In the genomic region with DNA sequence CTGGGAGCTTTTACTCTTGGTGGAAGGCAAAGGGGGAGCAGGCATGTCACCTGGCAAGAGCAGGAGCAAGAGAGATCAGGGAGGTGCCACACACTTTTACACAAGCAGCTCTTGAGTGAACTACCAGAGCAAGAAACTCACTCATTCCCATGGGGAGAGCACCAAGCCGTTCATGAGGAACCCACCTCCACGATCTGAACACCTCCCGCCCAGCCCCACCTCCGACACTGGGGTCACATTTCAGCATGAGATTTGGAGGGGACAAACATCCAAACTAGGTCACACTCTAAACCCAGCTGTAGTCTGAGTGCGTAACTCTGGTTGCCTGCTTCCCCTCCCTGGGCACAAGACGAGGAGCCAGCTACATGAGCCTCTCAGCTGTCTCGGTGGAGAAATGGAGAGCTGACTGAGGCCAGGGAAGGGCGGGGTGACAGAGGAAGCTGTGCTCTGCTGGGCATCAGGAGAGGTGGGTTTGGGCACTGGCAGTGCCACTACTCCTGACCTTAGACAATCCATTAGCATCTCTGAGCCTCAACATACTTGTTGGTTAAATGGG, we compare ENCODE assay signal across 18 cellular contexts.
DNase-seq lines count a peak whose midpoint lies in the region; ATAC-seq, FAIRE-seq and TF ChIP-seq lines count a peak whose summit lies in the region.
"Had no signal": no experiment of that assay in that cellular context is flagged by ENCODE, and none has a peak within 500 bp of the region (broad histone marks: within the 10 kb centered on the region; RNA-seq: fewer than 3 reads in every experiment).

No MANE protein-coding gene starts in this region.

- H3K9me3 Mint-ChIP-seq in astrocyte (ENCODE audit: unreplicated experiment) (no peaks in the 10 kb centered on the region), endothelial cell (ENCODE audit: unreplicated experiment) (no peaks in the 10 kb centered on the region)
- no peaks in the 10 kb centered on the region for H3K9me3 Mint-ChIP-seq in CD8-positive, alpha-beta memory T cell
- H3K9me3 Mint-ChIP-seq: CD4-positive, alpha-beta T cell; GM23338; HFFc6 had no signal

- H3K4me1 ChIP-seq in astrocyte (ENCODE audit: insufficient read depth, low read length) (peaks cover 14% of the 10 kb centered on the region), neuronal stem cell (ENCODE audit: control insufficient read depth in 2 of 2, insufficient read depth in 1 of 2, low read depth in 1 of 2, low read length in 2 of 2) (no peaks in the 10 kb centered on the region), thyroid gland (peaks cover 11 to 37% of the 10 kb centered on the region in 2 donors)
- no peaks in the 10 kb centered on the region for H3K4me1 ChIP-seq in CD8-positive, alpha-beta memory T cell (ENCODE audit: insufficient read depth, low read length)
- H3K4me1 ChIP-seq: BE2C had no signal

- no peak overlapping the region for H2BK12ac ChIP-seq in neuronal stem cell (ENCODE audit: low read length)

- H3K9me3 ChIP-seq in astrocyte (ENCODE audit: insufficient read depth, low read depth, low read length), result no peaks in the 10 kb centered on the region
- H3K9me3 ChIP-seq in neuronal stem cell (replicated peaks in 1 of 2; ENCODE audit: control insufficient read depth in 2 of 2, insufficient read depth in 1 of 2, low read depth in 1 of 2, low read length in 2 of 2), result no peaks in the 10 kb centered on the region
- no peaks in the 10 kb centered on the region for H3K9me3 ChIP-seq in thyroid gland
- H3K9me3 ChIP-seq in CD8-positive, alpha-beta memory T cell (ENCODE audit: low read length), result no peaks in the 10 kb centered on the region
- H3K9me3 ChIP-seq: BE2C had no signal

- FAIRE-seq in astrocyte (lab: Jason Lieb, UNC), result no peak

- no peaks in the 10 kb centered on the region for H3K79me2 ChIP-seq in astrocyte (ENCODE audit: insufficient read depth, low read length)

- no CpG with 5 or more reads among the region's 8 CpGs for WGBS in neuronal stem cell (ENCODE audit: extremely low coverage in 2 of 2, insufficient read length in 2 of 2, insufficient replicate concordance in 1 of 2), 2 donors
- WGBS in thyroid gland, 2 donors, result 68 to 76% methylated on average over 8 of the region's 8 CpGs

- H2BK15ac ChIP-seq in neuronal stem cell (ENCODE audit: low read length), result no peak overlapping the region

- H3K27ac Mint-ChIP-seq in astrocyte (ENCODE audit: unreplicated experiment), result peak overlapping the region; percentile 59
- H3K27ac Mint-ChIP-seq in endothelial cell (ENCODE audit: unreplicated experiment), result peak overlapping the region; percentile 62
- no peak overlapping the region for H3K27ac Mint-ChIP-seq in CD8-positive, alpha-beta memory T cell
- H3K27ac Mint-ChIP-seq: CD4-positive, alpha-beta T cell; GM23338; HFFc6 had no signal

- CTCF ChIA-PET in CD8-positive, alpha-beta memory T cell (lab: Charles Lee), result no interaction called here

- no peak overlapping the region for H2AK5ac ChIP-seq in neuronal stem cell (ENCODE audit: low read depth, low read length)

- no peak overlapping the region for H3K4ac ChIP-seq in neuronal stem cell (ENCODE audit: low read length)

- H3K36me3 Mint-ChIP-seq in astrocyte (ENCODE audit: low read depth, unreplicated experiment) (peaks cover 28% of the 10 kb centered on the region), endothelial cell (ENCODE audit: low read depth, unreplicated experiment) (peaks cover 25% of the 10 kb centered on the region)
- no peaks in the 10 kb centered on the region for H3K36me3 Mint-ChIP-seq in CD8-positive, alpha-beta memory T cell

- POLR2A ChIA-PET in CD8-positive, alpha-beta memory T cell (lab: Charles Lee), result no interaction called here

- TF ChIP-seq CTCF in astrocyte (IDR thresholded peaks at IDR 0.05; ENCODE audit: insufficient read depth, low read depth, low read length), result no peak
- TF ChIP-seq CTCF in endothelial cell (IDR thresholded peaks at IDR 0.05; ENCODE audit: unreplicated experiment), result no peak
- no peak for TF ChIP-seq CTCF in thyroid gland (IDR thresholded peaks at IDR 0.05)

- H3K4me2 ChIP-seq in astrocyte (ENCODE audit: low read length), result no peak overlapping the region
- H3K4me2 ChIP-seq in neuronal stem cell (ENCODE audit: insufficient read depth, low read length, poor library complexity, severe bottlenecking), result no peak overlapping the region
- H3K4me2 ChIP-seq: GM23338 had no signal

- H3K79me1 ChIP-seq in neuronal stem cell (ENCODE audit: low read depth, low read length), result no peaks in the 10 kb centered on the region

- no peak overlapping the region for H3K27ac ChIP-seq in astrocyte (ENCODE audit: low read depth, low read length)
- no peak overlapping the region for H3K27ac ChIP-seq in neuronal stem cell (replicated peaks; ENCODE audit: low read length)
- no peak overlapping the region for H3K27ac ChIP-seq in thyroid gland
- no peak overlapping the region for H3K27ac ChIP-seq in CD8-positive, alpha-beta memory T cell (ENCODE audit: low read depth, low read length)
- H3K27ac ChIP-seq: C4-2B, HL-60 had no signal

- DNase-seq in astrocyte (ENCODE audit: low read depth), result no peak
- DNase-seq in endothelial cell (ENCODE audit: low spot score), result no peak
- no peak for DNase-seq in neuronal stem cell (ENCODE audit: low spot score)
- DNase-seq in thyroid gland, result peak; percentile 57 to 62
- DNase-seq in LoVo (ENCODE audit: low spot score), result no peak
- DNase-seq in CD8-positive, alpha-beta memory T cell, result no peak
- DNase-seq: BE2C; CD4-positive, alpha-beta T cell; DMS79 treated with DMSO at 0.1 percent for 48 hours; GF-D8; H7; HFFc6; IMR-90 had no signal

- no peak for ATAC-seq in SK-N-SH treated with all-trans-retinoic acid at 6 μM for 48 hours
- ATAC-seq: GM23338, HCT116 had no signal

- no peak overlapping the region for H3K14ac ChIP-seq in neuronal stem cell (ENCODE audit: low read length)

- H4K91ac ChIP-seq in neuronal stem cell (ENCODE audit: low read depth, low read length, poor library complexity), result no peak overlapping the region

- H2AFZ ChIP-seq in astrocyte (ENCODE audit: low read depth, low read length), result no peak overlapping the region
- no peak overlapping the region for H2AFZ ChIP-seq in neuronal stem cell (ENCODE audit: low read length)
- H2AFZ ChIP-seq: GM23338 had no signal

- H3K4me1 Mint-ChIP-seq in astrocyte (ENCODE audit: low read depth, unreplicated experiment), result peaks cover 56% of the 10 kb centered on the region
- H3K4me1 Mint-ChIP-seq in endothelial cell (ENCODE audit: unreplicated experiment), result peaks cover 34% of the 10 kb centered on the region
- H3K4me1 Mint-ChIP-seq in CD8-positive, alpha-beta memory T cell, result no peaks in the 10 kb centered on the region
- H3K4me1 Mint-ChIP-seq: GM23338 had no signal

- H3K9ac ChIP-seq in astrocyte (ENCODE audit: low read length), result no peak overlapping the region
- no peak overlapping the region for H3K9ac ChIP-seq in neuronal stem cell (ENCODE audit: low read depth, low read length, poor library complexity)

- no peak overlapping the region for H4K8ac ChIP-seq in neuronal stem cell (ENCODE audit: low read depth, low read length)

- H4K20me1 ChIP-seq in astrocyte (ENCODE audit: insufficient read depth, low read length), result peaks cover 6% of the 10 kb centered on the region

- H3K4me3 Mint-ChIP-seq in astrocyte (ENCODE audit: unreplicated experiment) (no peak overlapping the region), endothelial cell (ENCODE audit: unreplicated experiment) (no peak overlapping the region)
- no peak overlapping the region for H3K4me3 Mint-ChIP-seq in CD8-positive, alpha-beta memory T cell
- H3K4me3 Mint-ChIP-seq: CD4-positive, alpha-beta T cell; GM23338; HFFc6 had no signal

- TF ChIP-seq POLR2A in thyroid gland (IDR thresholded peaks at IDR 0.05), result no peak

- no peak overlapping the region for H2BK5ac ChIP-seq in neuronal stem cell (ENCODE audit: low read length)

- no peak overlapping the region for H3K4me3 ChIP-seq in astrocyte (ENCODE audit: insufficient read depth, low read depth, low read length)
- no peak overlapping the region for H3K4me3 ChIP-seq in neuronal stem cell (ENCODE audit: low read length in 2 of 2)
- H3K4me3 ChIP-seq in thyroid gland (replicated peaks in 1 of 3), result no peak overlapping the region
- H3K4me3 ChIP-seq in CD8-positive, alpha-beta memory T cell (ENCODE audit: low read length), result no peak overlapping the region
- H3K4me3 ChIP-seq: GM23338 had no signal

- no peaks in the 10 kb centered on the region for H3K27me3 Mint-ChIP-seq in astrocyte (ENCODE audit: low read depth, unreplicated experiment)
- peaks cover 6% of the 10 kb centered on the region for H3K27me3 Mint-ChIP-seq in endothelial cell (ENCODE audit: unreplicated experiment)
- H3K27me3 Mint-ChIP-seq in CD8-positive, alpha-beta memory T cell, result peaks cover 6 to 14% of the 10 kb centered on the region in 2 donors

- H3K27me3 ChIP-seq in astrocyte (ENCODE audit: insufficient read depth, low read length) (peaks cover 2% of the 10 kb centered on the region), neuronal stem cell (ENCODE audit: control insufficient read depth in 3 of 3, insufficient read depth in 3 of 3, low read depth in 1 of 3, low read length in 3 of 3) (no peaks in the 10 kb centered on the region), thyroid gland (no peaks in the 10 kb centered on the region)
- H3K27me3 ChIP-seq in CD8-positive, alpha-beta memory T cell (ENCODE audit: insufficient read depth, low read length, poor library complexity, severe bottlenecking), result no peaks in the 10 kb centered on the region

- no peaks in the 10 kb centered on the region for H3K36me3 ChIP-seq in astrocyte (ENCODE audit: insufficient read depth, low read length)
- H3K36me3 ChIP-seq in neuronal stem cell (replicated peaks in 1 of 2; ENCODE audit: control insufficient read depth in 2 of 2, insufficient read depth in 2 of 2, low read length in 2 of 2), result peaks cover 2 to 33% of the 10 kb centered on the region in 2 donors
- H3K36me3 ChIP-seq in thyroid gland, result no peaks in the 10 kb centered on the region
- H3K36me3 ChIP-seq in CD8-positive, alpha-beta memory T cell (ENCODE audit: insufficient read depth, low read length), result no peaks in the 10 kb centered on the region
- H3K36me3 ChIP-seq: BE2C had no signal

- no peak overlapping the region for H3K23ac ChIP-seq in neuronal stem cell (ENCODE audit: low read depth, low read length, poor library complexity)

- no peak overlapping the region for H2BK120ac ChIP-seq in neuronal stem cell (ENCODE audit: low read depth, low read length)

- peak overlapping the region; percentile 76 for H3K18ac ChIP-seq in neuronal stem cell (ENCODE audit: low read length)

- intact Hi-C loops in thyroid gland (cut with DNase I), result no loop called here

TF ChIP-seq in SK-N-SH treated with all-trans-retinoic acid at 6 μM for 48 hours, 23 proteins besides CTCF, POLR2A, EP300 and RAD21 (continues in another document):
- no peak for TF ChIP-seq TCF4 (CRISPR knock-in tag; IDR thresholded peaks at IDR 0.05; ENCODE audit: borderline replicate concordance)

Comparison
In these comparisons a context has a peak if more than half of its experiments do, and no peak if none do; other contexts are left out.
1. DNase-seq: peak in thyroid gland (2 of 2); none in astrocyte (single experiment), endothelial cell (single experiment), neuronal stem cell (single experiment), LoVo (single experiment) and CD8-positive, alpha-beta memory T cell (0 of 5).
2. H3K27ac Mint-ChIP-seq: peak in astrocyte (single experiment) and endothelial cell (single experiment); none in CD8-positive, alpha-beta memory T cell (0 of 8).